13 cellular contexts compared by ENCODE assay signal in the genomic region with DNA sequence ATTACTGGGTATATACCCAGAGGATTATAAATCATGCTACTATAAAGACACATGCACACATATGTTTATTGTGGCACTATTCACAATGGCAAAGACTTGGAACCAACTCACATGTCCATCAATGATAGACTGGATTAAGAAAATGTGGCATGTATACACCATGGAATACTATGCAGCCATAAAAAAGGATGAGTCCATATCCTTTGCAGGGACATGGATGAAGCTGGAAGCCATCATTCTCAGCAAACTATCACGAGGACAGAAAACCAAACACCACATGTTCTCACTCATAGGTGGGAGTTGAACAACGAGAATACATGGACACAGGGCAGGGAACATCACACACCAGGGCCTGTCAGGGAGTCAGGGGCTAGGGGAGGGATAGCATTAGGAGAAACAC. TPM values are rescaled to one million over a fixed set of nuclear protein-coding genes. Genes with fewer than 3 reads are reported as not detected.
"Had no signal": no experiment of that assay in that cellular context is flagged by ENCODE, and none has a peak within 500 bp of the region (broad histone marks: within the 10 kb centered on the region; RNA-seq: fewer than 3 reads in every experiment).

No MANE protein-coding gene starts in this region.

RNA-seq across cellular contexts. Expression of a gene that starts 52.8 kb away (rescaled TPM):
- total RNA-seq: dermis blood vessel endothelial cell, dermis microvascular lymphatic vessel endothelial cell, endodermal cell, endothelial cell of umbilical vein, epithelial cell of proximal tubule, esophagus mucosa, esophagus squamous epithelium, fibroblast of villous mesenchyme, foreskin keratinocyte, glomerular endothelial cell, hepatocyte had no signal
- polyA plus RNA-seq: endothelial cell of umbilical vein, fibroblast of lung, heart left ventricle, hepatocyte had no signal
